Comparison of ENCODE assay signal across 10 cellular contexts in genomic region chr18:48927286-48928080, GRCh38. TPM values are rescaled to one million over a fixed set of nuclear protein-coding genes. Genes with fewer than 3 reads are reported as not detected.
DNase-seq lines count a peak whose midpoint lies in the region; ATAC-seq and TF ChIP-seq lines count a peak whose summit lies in the region.
"Had no signal": no experiment of that assay in that cellular context is flagged by ENCODE, and none has a peak within 500 bp of the region (broad histone marks: within the 10 kb centered on the region; RNA-seq: fewer than 3 reads in every experiment).

No MANE protein-coding gene starts in this region.

- H3K36me3 ChIP-seq in vagina: no peaks in the 10 kb centered on the region
- H3K36me3 ChIP-seq: breast epithelium had no signal

- POLR2A ChIA-PET in activated CD8-positive, alpha-beta T cell treated with anti-CD3 and anti-CD28 coated beads, Interleukin-2, amount 10 ng/mL, durations not matched to agents 7 days and 5 days (lab: Charles Lee): interaction anchor here (0.6 to 1.6 kb wide), 2 partner anchors 14 to 17 kb away, joined by 3 to 5 read pairs; no protein-coding TSS in a partner anchor

- no peak for TF ChIP-seq POLR2A in vagina (IDR thresholded peaks at IDR 0.05)

- TF ChIP-seq CTCF in vagina (IDR thresholded peaks at IDR 0.05): no peak
- no peak for TF ChIP-seq CTCF in Calu3 (IDR thresholded peaks at IDR 0.05; ENCODE audit: unreplicated experiment)

- no peaks in the 10 kb centered on the region for H3K27me3 ChIP-seq in vagina
- H3K27me3 ChIP-seq: breast epithelium had no signal

- H3K27ac ChIP-seq in vagina: peak overlapping the region; percentile 94

- intact Hi-C loops in vagina (cut with DNase I): no loop called here
- intact Hi-C loops in Calu3 (cut with micrococcal nuclease; ENCODE audit: unreplicated experiment): no loop called here

- H3K4me3 ChIP-seq in vagina: no peak overlapping the region
- H3K4me3 ChIP-seq: breast epithelium had no signal

- ATAC-seq in stimulated activated naive CD8-positive, alpha-beta T cell treated with anti-CD3 and anti-CD28 coated beads, Interleukin-15, amount 100 ng/mL, for 72 hours: no peak
- no peak for ATAC-seq in stimulated activated naive CD8-positive, alpha-beta T cell treated with anti-CD3 and anti-CD28 coated beads, Interleukin-15, Interleukin-2, amounts not matched to agents 100 U/mL and 50 U/mL, for 24 hours
- ATAC-seq in activated CD8-positive, alpha-beta T cell treated with anti-CD3 and anti-CD28 coated beads, Interleukin-2, amount 10 ng/mL, durations not matched to agents 7 days and 5 days: no peak
- ATAC-seq in memory B cell (ENCODE audit: low read depth) (no peak), GM19023 (IDR thresholded peaks at IDR 0.05; ENCODE audit: unreplicated experiment) (no peak)

- H3K27ac Mint-ChIP-seq in stimulated activated naive CD8-positive, alpha-beta T cell treated with anti-CD3 and anti-CD28 coated beads, Interleukin-15, amount 100 ng/mL, for 72 hours: no peak overlapping the region
- H3K27ac Mint-ChIP-seq in activated CD8-positive, alpha-beta T cell treated with anti-CD3 and anti-CD28 coated beads, Interleukin-2, amount 10 ng/mL, durations not matched to agents 7 days and 5 days: peak overlapping the region; percentile 34
- H3K27ac Mint-ChIP-seq in memory B cell (peak overlapping the region; percentile 35), Calu3 (ENCODE audit: unreplicated experiment) (no peak overlapping the region)

- no peak for DNase-seq in stimulated activated naive CD8-positive, alpha-beta T cell treated with anti-CD3 and anti-CD28 coated beads, Interleukin-15, amount 100 ng/mL, for 72 hours
- no peak for DNase-seq in stimulated activated naive CD8-positive, alpha-beta T cell treated with anti-CD3 and anti-CD28 coated beads, Interleukin-15, Interleukin-2, amounts not matched to agents 100 U/mL and 50 U/mL, for 24 hours
- DNase-seq in activated CD8-positive, alpha-beta T cell treated with anti-CD3 and anti-CD28 coated beads, Interleukin-2, amount 10 ng/mL, durations not matched to agents 7 days and 5 days: no peak
- DNase-seq in memory B cell (ENCODE audit: low spot score in 2 of 2) (no peak), vagina (ENCODE audit: extremely low spot score in 2 of 2) (no peak), Calu3 (no peak), SIG-M5 (lab: John Stamatoyannopoulos, UW) (no peak)
- DNase-seq: occipital lobe had no signal

- CTCF ChIA-PET in activated CD8-positive, alpha-beta T cell treated with anti-CD3 and anti-CD28 coated beads, Interleukin-2, amount 10 ng/mL, durations not matched to agents 7 days and 5 days (lab: Charles Lee): interaction anchor here (0.8 to 2.4 kb wide), 5 partner anchors 10 to 151 kb away, joined by 3 to 11 read pairs (median 4); partner anchors contain the start of gene SMAD7
- CTCF ChIA-PET in Calu3 (lab: Charles Lee): no interaction called here

- no peaks in the 10 kb centered on the region for H3K9me3 ChIP-seq in vagina
- H3K9me3 ChIP-seq: breast epithelium had no signal

- no peaks in the 10 kb centered on the region for H3K27me3 Mint-ChIP-seq in stimulated activated naive CD8-positive, alpha-beta T cell treated with anti-CD3 and anti-CD28 coated beads, Interleukin-15, amount 100 ng/mL, for 72 hours
- no peaks in the 10 kb centered on the region for H3K27me3 Mint-ChIP-seq in activated CD8-positive, alpha-beta T cell treated with anti-CD3 and anti-CD28 coated beads, Interleukin-2, amount 10 ng/mL, durations not matched to agents 7 days and 5 days (ENCODE audit: low read depth)
- H3K27me3 Mint-ChIP-seq in memory B cell (no peaks in the 10 kb centered on the region), Calu3 (ENCODE audit: unreplicated experiment) (no peaks in the 10 kb centered on the region)

- H3K4me1 Mint-ChIP-seq in stimulated activated naive CD8-positive, alpha-beta T cell treated with anti-CD3 and anti-CD28 coated beads, Interleukin-15, amount 100 ng/mL, for 72 hours: peaks cover 100% of the 10 kb centered on the region
- H3K4me1 Mint-ChIP-seq in activated CD8-positive, alpha-beta T cell treated with anti-CD3 and anti-CD28 coated beads, Interleukin-2, amount 10 ng/mL, durations not matched to agents 7 days and 5 days (ENCODE audit: low read depth): peaks cover 99% of the 10 kb centered on the region
- H3K4me1 Mint-ChIP-seq in memory B cell (peaks cover 62% of the 10 kb centered on the region), Calu3 (ENCODE audit: low read depth, unreplicated experiment) (peaks cover 82% of the 10 kb centered on the region)

- peak overlapping the region; percentile 18 to 20 for H3K4me3 Mint-ChIP-seq in stimulated activated naive CD8-positive, alpha-beta T cell treated with anti-CD3 and anti-CD28 coated beads, Interleukin-15, amount 100 ng/mL, for 72 hours
- H3K4me3 Mint-ChIP-seq in activated CD8-positive, alpha-beta T cell treated with anti-CD3 and anti-CD28 coated beads, Interleukin-2, amount 10 ng/mL, durations not matched to agents 7 days and 5 days: no peak overlapping the region
- H3K4me3 Mint-ChIP-seq in memory B cell (no peak overlapping the region), Calu3 (ENCODE audit: low read depth, unreplicated experiment) (no peak overlapping the region)

- no peaks in the 10 kb centered on the region for H3K9me3 Mint-ChIP-seq in stimulated activated naive CD8-positive, alpha-beta T cell treated with anti-CD3 and anti-CD28 coated beads, Interleukin-15, amount 100 ng/mL, for 72 hours
- H3K9me3 Mint-ChIP-seq in activated CD8-positive, alpha-beta T cell treated with anti-CD3 and anti-CD28 coated beads, Interleukin-2, amount 10 ng/mL, durations not matched to agents 7 days and 5 days (ENCODE audit: insufficient read depth): no peaks in the 10 kb centered on the region
- no peaks in the 10 kb centered on the region for H3K9me3 Mint-ChIP-seq in memory B cell
- H3K9me3 Mint-ChIP-seq in Calu3 (ENCODE audit: low read depth, unreplicated experiment): no peaks in the 10 kb centered on the region

- BruUV-seq in Calu3 (replicated peaks; lab: Mats Ljungman, UMichigan): no TSS peak

- H3K4me1 ChIP-seq in vagina: peaks cover 97% of the 10 kb centered on the region

- peaks cover 67% of the 10 kb centered on the region for H3K36me3 Mint-ChIP-seq in activated CD8-positive, alpha-beta T cell treated with anti-CD3 and anti-CD28 coated beads, Interleukin-2, amount 10 ng/mL, durations not matched to agents 7 days and 5 days (ENCODE audit: low read depth)
- H3K36me3 Mint-ChIP-seq in memory B cell: no peaks in the 10 kb centered on the region
- H3K36me3 Mint-ChIP-seq in Calu3 (ENCODE audit: insufficient read depth, unreplicated experiment): peaks cover 44% of the 10 kb centered on the region

RNA-seq across cellular contexts. Expression of gene SMAD7, which starts 23.3 kb away (rescaled TPM):
- total RNA-seq in activated CD8-positive, alpha-beta T cell treated with anti-CD3 and anti-CD28 coated beads, Interleukin-2, amount 10 ng/mL, durations not matched to agents 7 days and 5 days: 10 to 100 TPM; 23.8 to 24.1 TPM
- 34.1 TPM for total RNA-seq in vagina
- total RNA-seq in Calu3 (2022): 11.2 and 13.7 TPM in 2 replicates

Comparison
In these comparisons a context has a peak if more than half of its experiments do, and no peak if none do; other contexts are left out.
1. H3K27ac Mint-ChIP-seq: peak in activated CD8-positive, alpha-beta T cell treated with anti-CD3 and anti-CD28 coated beads, Interleukin-2, amount 10 ng/mL, durations not matched to agents 7 days and 5 days (single experiment) and memory B cell (single experiment); none in stimulated activated naive CD8-positive, alpha-beta T cell treated with anti-CD3 and anti-CD28 coated beads, Interleukin-15, amount 100 ng/mL, for 72 hours (0 of 2) and Calu3 (single experiment).
2. H3K4me3 Mint-ChIP-seq: peak in stimulated activated naive CD8-positive, alpha-beta T cell treated with anti-CD3 and anti-CD28 coated beads, Interleukin-15, amount 100 ng/mL, for 72 hours (2 of 2); none in activated CD8-positive, alpha-beta T cell treated with anti-CD3 and anti-CD28 coated beads, Interleukin-2, amount 10 ng/mL, durations not matched to agents 7 days and 5 days (single experiment), memory B cell (single experiment) and Calu3 (single experiment).